ENCODE assay signal across 8 cellular contexts in genomic region chr12:79547735-79548347, GRCh38.
DNase-seq lines count a peak whose midpoint lies in the region; ATAC-seq and TF ChIP-seq lines count a peak whose summit lies in the region.

No MANE protein-coding gene starts in this region.

- DNase-seq in A172 (ENCODE audit: low spot score) (peak; percentile 87), ELF-1 (ENCODE audit: low read depth, low spot score) (peak; percentile 77), NCI-H1105 (lab: John Stamatoyannopoulos, UW) (peak; percentile 24), left cardiac atrium (peak; percentile 22), retina (peak; percentile 45), NCI-H187 treated with DMSO at 0.1 percent for 48 hours (lab: John Stamatoyannopoulos, UW) (no peak)
- DNase-seq in activated CD4-positive, alpha-beta T cell treated with anti-CD3 and anti-CD28 coated beads, Interleukin-2, amount 50 U/mL, for 48 hours: peak; percentile 15 to 24

- TF ChIP-seq CTCF in HEK293 (tag by site-specific recombination; IDR thresholded peaks at IDR 0.05): peak; percentile 56

- intact Hi-C loops in left cardiac atrium (cut with DNase I): no loop called here

- peaks cover 0 to 11% of the 10 kb centered on the region in 2 experiments; a peak in 1 of 3 replicates for H3K36me3 ChIP-seq in HEK293 (ENCODE audit: control insufficient read depth in 2 of 2, insufficient read depth in 1 of 2, low read length in 2 of 2)

- H3K27ac ChIP-seq in HEK293 (ENCODE audit: extremely low read depth, low read depth, low read length): no peak overlapping the region; the same call in 1 of the 2 replicates

- ATAC-seq in left cardiac atrium: peak; percentile 67 to 68

- CTCF ChIA-PET in HEK293 (lab: Yijun Ruan, JAX): interaction anchor here (0.6 to 2.0 kb wide), 17 partner anchors 9 to 386 kb away, joined by 3 to 13 read pairs (median 4); no protein-coding TSS in a partner anchor

- H3K4me1 ChIP-seq in HEK293 (ENCODE audit: control insufficient read depth, insufficient read depth, low read length): no peaks in the 10 kb centered on the region

- POLR2A ChIA-PET in HEK293 (lab: Yijun Ruan, JAX): interaction anchor here (0.8 to 1.8 kb wide), 4 partner anchors 15 to 143 kb away, joined by 4 to 13 read pairs (median 6); partner anchors contain the start of gene PAWR

- H3K9me3 ChIP-seq in HEK293 (ENCODE audit: control insufficient read depth, insufficient read depth, low read depth, low read length): no peaks in the 10 kb centered on the region

- no peak overlapping the region for H3K4me3 ChIP-seq in HEK293 (ENCODE audit: low read depth, low read length)

TF ChIP-seq in HEK293, 187 proteins besides CTCF, POLR2A, EP300 and RAD21:
- no peak for TF ChIP-seq ZNF514 (tag by site-specific recombination; IDR thresholded peaks at IDR 0.05)
- peak; percentile 71 for TF ChIP-seq ZNF654 (tag by site-specific recombination; IDR thresholded peaks at IDR 0.05; ENCODE audit: low read depth)
- no peak for TF ChIP-seq ZNF707 (tag by site-specific recombination; IDR thresholded peaks at IDR 0.05)
- TF ChIP-seq YY1 (tag by site-specific recombination; IDR thresholded peaks at IDR 0.05): no peak
- TF ChIP-seq ZNF658 (tag by site-specific recombination; IDR thresholded peaks at IDR 0.05): no peak
- TF ChIP-seq ZNF426 (tag by site-specific recombination; IDR thresholded peaks at IDR 0.05): no peak
- TF ChIP-seq HOXD13 (CRISPR knock-in tag; IDR thresholded peaks at IDR 0.05; ENCODE audit: borderline replicate concordance): no peak
- no peak for TF ChIP-seq ZNF433 (tag by site-specific recombination; IDR thresholded peaks at IDR 0.05; ENCODE audit: low read depth)
- TF ChIP-seq ZNF266 (tag by site-specific recombination; IDR thresholded peaks at IDR 0.05; ENCODE audit: low read depth): no peak
- 0 out of 2 replicates have a peak, but pooled peaks have one; percentile 41 for TF ChIP-seq ZNF362 (tag by site-specific recombination; IDR thresholded peaks at IDR 0.05)
- peak; percentile 36; the same call in 1 of the 2 replicates for TF ChIP-seq ZNF2 (tag by site-specific recombination; IDR thresholded peaks at IDR 0.05)
- peak; percentile 42; the same call in 1 of the 2 replicates for TF ChIP-seq ZNF366 (tag by site-specific recombination; conservative IDR thresholded peaks at IDR 0.05)
- peak; percentile 58 for TF ChIP-seq PRDM1 (tag by site-specific recombination; IDR thresholded peaks at IDR 0.05)
- no peak for TF ChIP-seq ZBTB49 (tag by site-specific recombination; IDR thresholded peaks at IDR 0.05; ENCODE audit: low read depth)
